In the genomic region with DNA sequence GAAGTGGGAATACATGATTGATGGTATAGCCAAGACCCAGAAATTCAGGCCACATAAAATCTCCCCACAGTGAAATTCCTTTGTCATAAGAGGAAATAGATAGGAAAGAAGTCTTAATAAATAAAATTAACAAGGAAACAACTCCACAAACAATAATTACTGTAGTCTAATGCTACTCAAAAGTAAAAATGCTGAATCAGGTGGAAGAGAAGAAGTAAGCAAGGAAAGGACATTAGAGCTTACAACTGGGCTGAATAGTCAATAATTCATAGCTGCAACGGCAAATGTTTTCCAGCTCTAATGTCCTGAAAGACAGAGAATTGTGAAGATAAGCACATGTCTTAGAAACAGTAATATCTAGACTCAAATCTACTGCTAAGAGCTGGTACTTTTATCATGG, we compare ENCODE assay signal across 9 cellular contexts.
"Had no signal": no experiment of that assay in that cellular context is flagged by ENCODE, and none has a peak within 500 bp of the region (broad histone marks: within the 10 kb centered on the region; RNA-seq: fewer than 3 reads in every experiment).

No MANE protein-coding gene starts in this region.

- H3K9ac ChIP-seq: KMS-11 had no signal

- H3K4me3 Mint-ChIP-seq: GM23338, H9 had no signal

- H3K27ac Mint-ChIP-seq: H9 had no signal

- DNase-seq: H9, HCEC 1CT, Karpas-422, KBM-7 had no signal

- H3K9me3 Mint-ChIP-seq: GM23338, H9 had no signal

- H3K4me3 ChIP-seq: GM23338 had no signal

- H3K4me1 Mint-ChIP-seq: GM23338, H9 had no signal

- H3K27ac ChIP-seq: KMS-11 had no signal

- FAIRE-seq: H1, H54, HTR-8/SVneo had no signal

- ATAC-seq: GM23338 had no signal

- H2AFZ ChIP-seq: GM23338 had no signal

- H3K4me2 ChIP-seq: GM23338, KMS-11 had no signal
